Comparison of ENCODE assay signal across 8 cellular contexts in genomic region chr2:231514225-231514950, GRCh38. TPM values are rescaled to one million over a fixed set of nuclear protein-coding genes. Genes with fewer than 3 reads are reported as not detected.
DNase-seq lines count a peak whose midpoint lies in the region; ATAC-seq lines count a peak whose summit lies in the region.

No MANE protein-coding gene starts in this region.

- peak overlapping the region; percentile 65 to 86 (median 72) for H3K4me3 ChIP-seq in BLaER1 treated with 17β-estradiol and CSF1 and Interleukin-3, amounts not matched to agents 10 nM and 100 nM

- H3K9me3 ChIP-seq in BLaER1 treated with 17β-estradiol and CSF1 and Interleukin-3, amounts not matched to agents 10 nM and 100 nM (replicated peaks in 1 of 11), result no peaks in the 10 kb centered on the region

- no peaks in the 10 kb centered on the region; a peak in 1 of 22 replicates for H4K20me1 ChIP-seq in BLaER1 treated with 17β-estradiol and CSF1 and Interleukin-3, amounts not matched to agents 10 nM and 100 nM

- peak overlapping the region; percentile 90 to 97 (median 94) for H3K4me2 ChIP-seq in BLaER1 treated with 17β-estradiol and CSF1 and Interleukin-3, amounts not matched to agents 10 nM and 100 nM

- peaks cover 3% of the 10 kb centered on the region for H3K27me3 Mint-ChIP-seq in activated CD4-positive, alpha-beta T cell treated with anti-CD3 and anti-CD28 coated beads, Interleukin-2, amount 10 ng/mL, durations not matched to agents 7 days and 5 days

- peak; percentile 94 to 99 for DNase-seq in NCI-H526 (lab: John Stamatoyannopoulos, UW)
- peak; percentile 99 for DNase-seq in activated CD4-positive, alpha-beta T cell treated with anti-CD3 and anti-CD28 coated beads, Interleukin-2, amount 10 ng/mL, durations not matched to agents 7 days and 5 days
- peak; percentile 40 for DNase-seq in cortex of kidney (lab: John Stamatoyannopoulos, UW)
- peak; percentile 99 for DNase-seq in left lobe of liver (ENCODE audit: low spot score)
- DNase-seq in stimulated activated CD4-positive, alpha-beta T cell treated with anti-CD3 and anti-CD28 coated beads, Interleukin-2, amount 100 ng/mL, for 24 hours, result peak; percentile 97 to 99

- peak overlapping the region; percentile 92 for H3K27ac Mint-ChIP-seq in activated CD4-positive, alpha-beta T cell treated with anti-CD3 and anti-CD28 coated beads, Interleukin-2, amount 10 ng/mL, durations not matched to agents 7 days and 5 days

- ATAC-seq in GM19328 (IDR thresholded peaks at IDR 0.05; ENCODE audit: unreplicated experiment) (peak; percentile 99), HG03469 (IDR thresholded peaks at IDR 0.05; ENCODE audit: unreplicated experiment) (peak; percentile 89), left lobe of liver (peak; percentile 97)

- H3K9ac ChIP-seq in BLaER1 treated with 17β-estradiol and CSF1 and Interleukin-3, amounts not matched to agents 10 nM and 100 nM, result peak overlapping the region; percentile 80 to 90 (median 85)

- H3K4me1 Mint-ChIP-seq in activated CD4-positive, alpha-beta T cell treated with anti-CD3 and anti-CD28 coated beads, Interleukin-2, amount 10 ng/mL, durations not matched to agents 7 days and 5 days, result peaks cover 28% of the 10 kb centered on the region

- no peaks in the 10 kb centered on the region for H3K9me3 Mint-ChIP-seq in activated CD4-positive, alpha-beta T cell treated with anti-CD3 and anti-CD28 coated beads, Interleukin-2, amount 10 ng/mL, durations not matched to agents 7 days and 5 days

- CTCF ChIA-PET in activated CD4-positive, alpha-beta T cell treated with anti-CD3 and anti-CD28 coated beads, Interleukin-2, amount 10 ng/mL, durations not matched to agents 7 days and 5 days (lab: Charles Lee), result interaction anchor here (0.9 to 1.6 kb wide), 4 partner anchors 10 to 193 kb away, joined by 3 to 4 read pairs (median 3); partner anchors contain the start of gene NCL

- peaks cover 0 to 8% (median 0%) of the 10 kb centered on the region in 11 experiments; a peak in 4 of 22 replicates for H3K27me3 ChIP-seq in BLaER1 treated with 17β-estradiol and CSF1 and Interleukin-3, amounts not matched to agents 10 nM and 100 nM

- H3K4me1 ChIP-seq in BLaER1 treated with 17β-estradiol and CSF1 and Interleukin-3, amounts not matched to agents 10 nM and 100 nM, result peaks cover 5 to 33% (median 20%) of the 10 kb centered on the region in 10 experiments

- H3K36me3 Mint-ChIP-seq in activated CD4-positive, alpha-beta T cell treated with anti-CD3 and anti-CD28 coated beads, Interleukin-2, amount 10 ng/mL, durations not matched to agents 7 days and 5 days (ENCODE audit: low read depth), result no peaks in the 10 kb centered on the region

- peak overlapping the region; percentile 86 for H3K4me3 Mint-ChIP-seq in activated CD4-positive, alpha-beta T cell treated with anti-CD3 and anti-CD28 coated beads, Interleukin-2, amount 10 ng/mL, durations not matched to agents 7 days and 5 days

- H3K27ac ChIP-seq in BLaER1 treated with 17β-estradiol and CSF1 and Interleukin-3, amounts not matched to agents 10 nM and 100 nM, result peak overlapping the region; percentile 67 to 92 (median 87); a peak in 21 of 22 replicates

- POLR2A ChIA-PET in activated CD4-positive, alpha-beta T cell treated with anti-CD3 and anti-CD28 coated beads, Interleukin-2, amount 10 ng/mL, durations not matched to agents 7 days and 5 days (lab: Charles Lee), result interaction anchor here (0.6 kb wide), 2 partner anchors 10 to 211 kb away, joined by 3 read pairs; no protein-coding TSS in a partner anchor

- no peaks in the 10 kb centered on the region for H3K36me3 ChIP-seq in BLaER1 treated with 17β-estradiol and CSF1 and Interleukin-3, amounts not matched to agents 10 nM and 100 nM

RNA-seq across cellular contexts. Expression of gene NMUR1, which starts 15.9 kb away (rescaled TPM):
- under 1 TPM; 0.47 to 0.60 TPM for total RNA-seq in activated CD4-positive, alpha-beta T cell treated with anti-CD3 and anti-CD28 coated beads, Interleukin-2, amount 10 ng/mL, durations not matched to agents 7 days and 5 days
- total RNA-seq in left lobe of liver, result 0.30 TPM

RNA-seq across cellular contexts. Expression of gene NCL, which starts 50.1 kb away (rescaled TPM):
- total RNA-seq in activated CD4-positive, alpha-beta T cell treated with anti-CD3 and anti-CD28 coated beads, Interleukin-2, amount 10 ng/mL, durations not matched to agents 7 days and 5 days, result 100 to 1,000 TPM; 542 to 599 TPM
- 126 TPM for total RNA-seq in left lobe of liver

Comparison
In these comparisons a context has a peak if more than half of its experiments do, and no peak if none do; other contexts are left out.
1. Peak in every context shown above with its lines: DNase-seq, ATAC-seq, H3K4me3 ChIP-seq and H3K27ac ChIP-seq.
2. DNase-seq: peak in every context shown above with its lines; median percentile 99 in activated CD4-positive, alpha-beta T cell treated with anti-CD3 and anti-CD28 coated beads, Interleukin-2, amount 10 ng/mL, durations not matched to agents 7 days and 5 days; 99 in left lobe of liver; 98 in stimulated activated CD4-positive, alpha-beta T cell treated with anti-CD3 and anti-CD28 coated beads, Interleukin-2, amount 100 ng/mL, for 24 hours; 96 in NCI-H526; 40 in cortex of kidney.